Comparison of ENCODE assay signal across 18 cellular contexts in genomic region chr2:181264016-181264415, GRCh38.
"Had no signal": no experiment of that assay in that cellular context is flagged by ENCODE, and none has a peak within 500 bp of the region (broad histone marks: within the 10 kb centered on the region; RNA-seq: fewer than 3 reads in every experiment).

No MANE protein-coding gene starts in this region.

- H3K9me3 ChIP-seq: colonic mucosa, left lung, tibial artery, uterus had no signal

- ATAC-seq: esophagus mucosa; left lung; naive thymus-derived CD8-positive, alpha-beta T cell had no signal

- H3K36me3 ChIP-seq: colonic mucosa, left lung, tibial artery, uterus had no signal

- H3K4me1 ChIP-seq: colonic mucosa, left lung, tibial artery, uterus had no signal

- H3K27ac ChIP-seq: colonic mucosa, left lung, skin epidermis, tibial artery, uterus had no signal

- H3K4me3 Mint-ChIP-seq: activated naive CD4-positive, alpha-beta T cell treated with anti-CD3 and anti-CD28 coated beads, Interleukin-2, amount 10 ng/mL, durations not matched to agents 7 days and 5 days; memory B cell had no signal

- H3K9me3 Mint-ChIP-seq: memory B cell had no signal

- FAIRE-seq: kidney had no signal

- H3K36me3 Mint-ChIP-seq: memory B cell had no signal

- H3K4me3 ChIP-seq: colonic mucosa, left lung, skin epidermis, tibial artery, uterus had no signal

- H3K27me3 Mint-ChIP-seq: activated naive CD4-positive, alpha-beta T cell treated with anti-CD3 and anti-CD28 coated beads, Interleukin-2, amount 10 ng/mL, durations not matched to agents 7 days and 5 days; naive thymus-derived CD8-positive, alpha-beta T cell had no signal

- DNase-seq: activated CD4-positive, CD25-positive, alpha-beta regulatory T cell treated with anti-CD3 and anti-CD28 coated beads, Interleukin-2, amount 50 U/mL, for 72 hours; activated naive CD4-positive, alpha-beta T cell treated with anti-CD3 and anti-CD28 coated beads, Interleukin-2, amount 10 ng/mL, durations not matched to agents 7 days and 5 days; activated T-cell treated with anti-CD3 and anti-CD28 coated beads, Interleukin-2, amount 50 U/mL, for 1 hour; central memory CD4-positive, alpha-beta T cell; colonic mucosa; kidney; left lung; naive thymus-derived CD8-positive, alpha-beta T cell; nucleus accumbens; posterior cingulate gyrus; stimulated activated CD4-positive, alpha-beta T cell treated with anti-CD3 and anti-CD28 coated beads, Interleukin-4, amount 100 ng/mL, for 24 hours; stimulated activated naive CD4-positive, alpha-beta T cell; T-helper 9 cell; tibial artery; uterus had no signal

- H3K27me3 ChIP-seq: colonic mucosa, left lung, tibial artery, uterus had no signal

- H3K27ac Mint-ChIP-seq: activated naive CD4-positive, alpha-beta T cell treated with anti-CD3 and anti-CD28 coated beads, Interleukin-2, amount 10 ng/mL, durations not matched to agents 7 days and 5 days; memory B cell had no signal
